In genomic region chr17:75976175-75976848, GRCh38 we compare ENCODE assay signal across 8 cellular contexts. TPM values are rescaled to one million over a fixed set of nuclear protein-coding genes. Genes with fewer than 3 reads are reported as not detected.
DNase-seq lines count a peak whose midpoint lies in the region; ATAC-seq and TF ChIP-seq lines count a peak whose summit lies in the region.
"Had no signal": no experiment of that assay in that cellular context is flagged by ENCODE, and none has a peak within 500 bp of the region (broad histone marks: within the 10 kb centered on the region; RNA-seq: fewer than 3 reads in every experiment).

No MANE protein-coding gene starts in this region.

- H3K9me3 Mint-ChIP-seq in activated naive CD8-positive, alpha-beta T cell (ENCODE audit: low read depth) = no peaks in the 10 kb centered on the region
- no peaks in the 10 kb centered on the region for H3K9me3 Mint-ChIP-seq in activated naive CD8-positive, alpha-beta T cell treated with anti-CD3 and anti-CD28 coated beads for 36 hours
- peaks cover 5% of the 10 kb centered on the region for H3K9me3 Mint-ChIP-seq in glutamatergic neuron (ENCODE audit: unreplicated experiment)
- no peaks in the 10 kb centered on the region for H3K9me3 Mint-ChIP-seq in type B pancreatic cell

- no peak for ATAC-seq in GM21786 (IDR thresholded peaks at IDR 0.05; ENCODE audit: unreplicated experiment)
- ATAC-seq: gastroesophageal sphincter had no signal

- peak overlapping the region; percentile 61 for H3K4me3 Mint-ChIP-seq in activated naive CD8-positive, alpha-beta T cell
- H3K4me3 Mint-ChIP-seq in activated naive CD8-positive, alpha-beta T cell treated with anti-CD3 and anti-CD28 coated beads for 36 hours = no peak overlapping the region
- peak overlapping the region; percentile 82 for H3K4me3 Mint-ChIP-seq in glutamatergic neuron (ENCODE audit: unreplicated experiment)
- peak overlapping the region; percentile 76 for H3K4me3 Mint-ChIP-seq in type B pancreatic cell

- peak overlapping the region; percentile 2 for H3K27ac Mint-ChIP-seq in activated naive CD8-positive, alpha-beta T cell
- H3K27ac Mint-ChIP-seq in activated naive CD8-positive, alpha-beta T cell treated with anti-CD3 and anti-CD28 coated beads for 36 hours = no peak overlapping the region
- no peak overlapping the region for H3K27ac Mint-ChIP-seq in glutamatergic neuron (ENCODE audit: unreplicated experiment)
- H3K27ac Mint-ChIP-seq in type B pancreatic cell = peak overlapping the region; percentile 49

- TF ChIP-seq CTCF in glutamatergic neuron (IDR thresholded peaks at IDR 0.05; ENCODE audit: partially characterized antibody, unreplicated experiment) = no peak
- TF ChIP-seq CTCF in type B pancreatic cell (conservative IDR thresholded peaks at IDR 0.05) = no peak

- DNase-seq in activated naive CD8-positive, alpha-beta T cell treated with anti-CD3 and anti-CD28 coated beads for 36 hours = no peak
- no peak for DNase-seq in glutamatergic neuron
- no peak for DNase-seq in type B pancreatic cell (ENCODE audit: extremely low spot score, unreplicated experiment)
- DNase-seq in hypothalamus (lab: John Stamatoyannopoulos, UW) = no peak
- DNase-seq: activated CD8-positive, alpha-beta memory T cell treated with anti-CD3 and anti-CD28 coated beads, Interleukin-2, amount 50 U/mL, for 48 hours had no signal

- H3K27me3 Mint-ChIP-seq in activated naive CD8-positive, alpha-beta T cell = no peaks in the 10 kb centered on the region
- no peaks in the 10 kb centered on the region for H3K27me3 Mint-ChIP-seq in activated naive CD8-positive, alpha-beta T cell treated with anti-CD3 and anti-CD28 coated beads for 36 hours
- H3K27me3 Mint-ChIP-seq in glutamatergic neuron (ENCODE audit: unreplicated experiment) (peaks cover 2% of the 10 kb centered on the region), type B pancreatic cell (no peaks in the 10 kb centered on the region)

- H3K4me1 Mint-ChIP-seq in activated naive CD8-positive, alpha-beta T cell (ENCODE audit: low read depth) = peaks cover 44% of the 10 kb centered on the region
- H3K4me1 Mint-ChIP-seq in activated naive CD8-positive, alpha-beta T cell treated with anti-CD3 and anti-CD28 coated beads for 36 hours = peaks cover 23% of the 10 kb centered on the region
- H3K4me1 Mint-ChIP-seq in glutamatergic neuron (ENCODE audit: low read depth, unreplicated experiment) (peaks cover 16% of the 10 kb centered on the region), type B pancreatic cell (ENCODE audit: unreplicated experiment) (peaks cover 38% of the 10 kb centered on the region)

- H3K36me3 Mint-ChIP-seq in activated naive CD8-positive, alpha-beta T cell = peaks cover 2% of the 10 kb centered on the region
- peaks cover 7% of the 10 kb centered on the region for H3K36me3 Mint-ChIP-seq in activated naive CD8-positive, alpha-beta T cell treated with anti-CD3 and anti-CD28 coated beads for 36 hours
- H3K36me3 Mint-ChIP-seq in glutamatergic neuron (ENCODE audit: unreplicated experiment) = no peaks in the 10 kb centered on the region
- peaks cover 26% of the 10 kb centered on the region for H3K36me3 Mint-ChIP-seq in type B pancreatic cell

RNA-seq across cellular contexts. Expression of gene ACOX1, which starts 2.7 kb away (rescaled TPM):
- 10 to 100 TPM; 26.3 to 26.9 TPM for total RNA-seq in activated naive CD8-positive, alpha-beta T cell treated with anti-CD3 and anti-CD28 coated beads for 36 hours
- total RNA-seq in glutamatergic neuron (ENCODE audit: unreplicated experiment) (52.9 TPM), type B pancreatic cell (ENCODE audit: low replicate concordance) (48.5 and 84.6 TPM in 2 replicates)

RNA-seq across cellular contexts. Expression of gene TEN1, which starts 2.7 kb away (rescaled TPM):
- total RNA-seq in activated naive CD8-positive, alpha-beta T cell treated with anti-CD3 and anti-CD28 coated beads for 36 hours = 10 to 100 TPM; 12.5 to 14.2 TPM
- 8.5 TPM for total RNA-seq in glutamatergic neuron (ENCODE audit: unreplicated experiment)
- total RNA-seq in type B pancreatic cell (ENCODE audit: low replicate concordance) = 15.9 and 31.2 TPM in 2 replicates

RNA-seq across cellular contexts. Expression of gene CDK3, which starts 24.3 kb away (rescaled TPM):
- 1 to 10 TPM; 4.9 to 5.5 TPM for total RNA-seq in activated naive CD8-positive, alpha-beta T cell treated with anti-CD3 and anti-CD28 coated beads for 36 hours
- 7.1 TPM for total RNA-seq in glutamatergic neuron (ENCODE audit: unreplicated experiment)
- total RNA-seq in type B pancreatic cell (ENCODE audit: low replicate concordance) = 11.5 and 14.1 TPM in 2 replicates

RNA-seq across cellular contexts. Expression of gene FBF1, which starts 35.5 kb away (rescaled TPM):
- 10 to 100 TPM; 14.9 to 16.6 TPM for total RNA-seq in activated naive CD8-positive, alpha-beta T cell treated with anti-CD3 and anti-CD28 coated beads for 36 hours
- total RNA-seq in glutamatergic neuron (ENCODE audit: unreplicated experiment) (110 TPM), type B pancreatic cell (ENCODE audit: low replicate concordance) (18.7 and 27.5 TPM in 2 replicates)

RNA-seq across cellular contexts. Expression of gene EVPL, which starts 50.8 kb away (rescaled TPM):
- total RNA-seq in activated naive CD8-positive, alpha-beta T cell treated with anti-CD3 and anti-CD28 coated beads for 36 hours = 1 to 10 TPM; 2.0 to 2.5 TPM
- total RNA-seq in glutamatergic neuron (ENCODE audit: unreplicated experiment) = not detected
- 31.9 and 116 TPM in 2 replicates for total RNA-seq in type B pancreatic cell (ENCODE audit: low replicate concordance)

Comparison
In these comparisons a context has a peak if more than half of its experiments do, and no peak if none do; other contexts are left out.
1. H3K27ac Mint-ChIP-seq: peak in activated naive CD8-positive, alpha-beta T cell (single experiment) and type B pancreatic cell (single experiment); none in activated naive CD8-positive, alpha-beta T cell treated with anti-CD3 and anti-CD28 coated beads for 36 hours (single experiment) and glutamatergic neuron (single experiment).